ENCODE assay signal across 26 cellular contexts in genomic region chr22:47604563-47604962, GRCh38.
A peak's percentile ranks its signal among the peaks of the same experiment; 100 is the strongest.
DNase-seq lines count a peak whose midpoint lies in the region; ATAC-seq and TF ChIP-seq lines count a peak whose summit lies in the region.
"Had no signal": no experiment of that assay in that cellular context is flagged by ENCODE, and none has a peak within 500 bp of the region (broad histone marks: within the 10 kb centered on the region; RNA-seq: fewer than 3 reads in every experiment).

No MANE protein-coding gene starts in this region.

- DNase-seq in ELF-1 (ENCODE audit: low read depth, low spot score) (peak; percentile 37), coronary artery (ENCODE audit: low spot score) (peak; percentile 24), mesenteric fat pad (ENCODE audit: low spot score) (peak; percentile 18), type B pancreatic cell (ENCODE audit: extremely low spot score, unreplicated experiment) (peak; percentile 18), NOMO-1 treated with dmso at 0.1 percent for 144 hours (lab: John Stamatoyannopoulos, UW; ENCODE audit: unreplicated experiment) (no peak)
- DNase-seq: CD4-positive, alpha-beta T cell; COR-L47; DMS53; Karpas-422; NCI-H1092; NCI-H1436; NCI-H187; NCI-H2081 treated with DMSO at 0.1 percent for 48 hours; NCI-H2171; NCI-H226; NCI-H510A; NCI-H69; OCI-M1; SIG-M5 had no signal

- no peaks in the 10 kb centered on the region for H3K36me3 Mint-ChIP-seq in type B pancreatic cell

- no peak for TF ChIP-seq CTCF in coronary artery (IDR thresholded peaks at IDR 0.05)
- no peak for TF ChIP-seq CTCF in type B pancreatic cell (conservative IDR thresholded peaks at IDR 0.05)

- H3K9me3 Mint-ChIP-seq in type B pancreatic cell: no peaks in the 10 kb centered on the region
- H3K9me3 Mint-ChIP-seq: CD4-positive, alpha-beta T cell had no signal

- no peak for ATAC-seq in GM21390 (IDR thresholded peaks at IDR 0.05; ENCODE audit: unreplicated experiment)
- ATAC-seq in GM18868 (IDR thresholded peaks at IDR 0.05; ENCODE audit: unreplicated experiment): no peak
- ATAC-seq: GM12878, HepG2 had no signal

- H3K4me1 Mint-ChIP-seq in type B pancreatic cell (ENCODE audit: unreplicated experiment): no peaks in the 10 kb centered on the region

- H3K27ac ChIP-seq in coronary artery: no peak overlapping the region
- H3K27ac ChIP-seq: BLaER1 treated with 17β-estradiol and CSF1 and Interleukin-3, amounts not matched to agents 10 nM and 100 nM; Peyer's patch; SK-N-MC had no signal

- H3K4me3 Mint-ChIP-seq in type B pancreatic cell: no peak overlapping the region
- H3K4me3 Mint-ChIP-seq: CD4-positive, alpha-beta T cell had no signal

- H3K4me3 ChIP-seq in coronary artery: no peak overlapping the region
- H3K4me3 ChIP-seq: BLaER1 treated with 17β-estradiol and CSF1 and Interleukin-3, amounts not matched to agents 10 nM and 100 nM; GM12878; Peyer's patch; SK-N-MC had no signal

- H3K27ac Mint-ChIP-seq in type B pancreatic cell: no peak overlapping the region
- H3K27ac Mint-ChIP-seq: CD4-positive, alpha-beta T cell had no signal

- no peaks in the 10 kb centered on the region for H3K27me3 Mint-ChIP-seq in type B pancreatic cell
